Comparison of ENCODE assay signal across 1 cellular context in the genomic region with DNA sequence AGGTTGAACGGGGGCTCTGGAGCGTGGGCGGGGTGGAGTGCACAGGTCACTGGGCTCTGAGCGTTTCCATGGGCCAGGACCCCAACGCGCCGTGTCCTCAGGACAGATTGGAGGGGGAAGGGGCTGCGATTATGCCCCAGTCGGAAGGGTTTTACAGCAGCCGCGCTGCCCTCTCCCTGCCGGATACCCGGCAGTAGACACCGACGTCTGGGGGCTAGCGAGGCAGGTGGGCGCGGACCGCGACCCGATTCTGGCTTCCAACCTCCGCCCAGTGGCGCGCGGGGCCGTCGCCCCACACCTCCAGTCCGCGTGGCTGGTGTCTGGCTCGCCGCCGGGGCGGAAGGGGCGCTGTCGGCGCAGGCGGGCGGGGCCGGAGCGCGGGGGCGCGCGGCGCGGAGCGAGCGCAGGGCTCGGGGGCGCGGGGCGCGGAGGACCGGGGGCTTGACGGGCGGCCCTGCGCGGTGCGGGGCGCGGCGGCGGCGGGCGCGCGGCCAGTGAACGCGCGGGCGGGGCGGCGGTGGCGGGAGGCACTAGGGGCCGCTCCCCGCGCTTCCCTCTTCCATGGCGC.
TF ChIP-seq lines count a peak whose summit lies in the region.

No MANE protein-coding gene starts in this region.

TF ChIP-seq in IMR-90, 13 proteins besides CTCF, POLR2A, EP300 and RAD21:
- TF ChIP-seq, protein P1, sequence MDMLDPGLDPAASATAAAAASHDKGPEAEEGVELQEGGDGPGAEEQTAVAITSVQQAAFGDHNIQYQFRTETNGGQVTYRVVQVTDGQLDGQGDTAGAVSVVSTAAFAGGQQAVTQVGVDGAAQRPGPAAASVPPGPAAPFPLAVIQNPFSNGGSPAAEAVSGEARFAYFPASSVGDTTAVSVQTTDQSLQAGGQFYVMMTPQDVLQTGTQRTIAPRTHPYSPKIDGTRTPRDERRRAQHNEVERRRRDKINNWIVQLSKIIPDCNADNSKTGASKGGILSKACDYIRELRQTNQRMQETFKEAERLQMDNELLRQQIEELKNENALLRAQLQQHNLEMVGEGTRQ (IDR thresholded peaks at IDR 0.05; ENCODE audit: low read depth, low read length): no peak
